ENCODE assay signal across 2 cellular contexts in the genomic region with DNA sequence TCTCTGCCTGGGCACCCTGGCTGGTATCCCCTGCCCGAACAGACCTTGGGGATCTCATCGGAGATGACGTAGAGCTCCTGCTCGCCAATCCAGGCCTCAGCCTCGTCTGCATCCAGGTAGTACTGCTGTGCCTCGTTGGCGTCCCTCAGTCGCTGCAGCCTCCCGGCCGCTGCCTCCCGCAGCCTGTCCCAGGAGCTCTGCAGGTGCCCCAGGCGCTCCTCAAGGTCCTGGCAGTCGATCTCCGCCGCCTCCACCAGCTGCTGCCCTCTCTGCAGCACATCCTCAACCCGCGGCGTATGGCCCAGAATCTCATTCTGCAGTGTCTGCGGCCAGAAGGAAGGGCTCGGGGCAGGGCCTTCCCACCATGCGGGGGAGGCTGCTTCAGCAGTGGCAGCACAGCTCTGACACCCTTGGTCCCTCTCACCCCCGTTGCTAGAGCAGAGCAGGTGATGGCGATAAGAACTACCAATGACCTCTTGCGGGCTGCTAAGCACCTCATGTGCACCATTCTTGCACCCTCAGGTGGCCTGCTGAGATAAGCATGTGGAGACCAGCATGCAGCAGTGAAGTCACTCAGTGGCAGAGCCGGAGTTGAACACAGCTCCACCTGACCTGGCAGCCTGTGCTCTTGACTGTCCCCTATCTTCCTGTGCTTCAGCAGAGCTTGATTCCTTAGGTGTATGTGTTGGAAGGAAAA.
TF ChIP-seq lines count a peak whose summit lies in the region.

No MANE protein-coding gene starts in this region.

TF ChIP-seq in K562, 482 proteins besides CTCF, POLR2A, EP300 and RAD21:
- TF ChIP-seq, protein P1, sequence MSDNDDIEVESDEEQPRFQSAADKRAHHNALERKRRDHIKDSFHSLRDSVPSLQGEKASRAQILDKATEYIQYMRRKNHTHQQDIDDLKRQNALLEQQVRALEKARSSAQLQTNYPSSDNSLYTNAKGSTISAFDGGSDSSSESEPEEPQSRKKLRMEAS (CRISPR knock-in tag; IDR thresholded peaks at IDR 0.05), result peak; percentile 82
- TF ChIP-seq, protein P2, sequence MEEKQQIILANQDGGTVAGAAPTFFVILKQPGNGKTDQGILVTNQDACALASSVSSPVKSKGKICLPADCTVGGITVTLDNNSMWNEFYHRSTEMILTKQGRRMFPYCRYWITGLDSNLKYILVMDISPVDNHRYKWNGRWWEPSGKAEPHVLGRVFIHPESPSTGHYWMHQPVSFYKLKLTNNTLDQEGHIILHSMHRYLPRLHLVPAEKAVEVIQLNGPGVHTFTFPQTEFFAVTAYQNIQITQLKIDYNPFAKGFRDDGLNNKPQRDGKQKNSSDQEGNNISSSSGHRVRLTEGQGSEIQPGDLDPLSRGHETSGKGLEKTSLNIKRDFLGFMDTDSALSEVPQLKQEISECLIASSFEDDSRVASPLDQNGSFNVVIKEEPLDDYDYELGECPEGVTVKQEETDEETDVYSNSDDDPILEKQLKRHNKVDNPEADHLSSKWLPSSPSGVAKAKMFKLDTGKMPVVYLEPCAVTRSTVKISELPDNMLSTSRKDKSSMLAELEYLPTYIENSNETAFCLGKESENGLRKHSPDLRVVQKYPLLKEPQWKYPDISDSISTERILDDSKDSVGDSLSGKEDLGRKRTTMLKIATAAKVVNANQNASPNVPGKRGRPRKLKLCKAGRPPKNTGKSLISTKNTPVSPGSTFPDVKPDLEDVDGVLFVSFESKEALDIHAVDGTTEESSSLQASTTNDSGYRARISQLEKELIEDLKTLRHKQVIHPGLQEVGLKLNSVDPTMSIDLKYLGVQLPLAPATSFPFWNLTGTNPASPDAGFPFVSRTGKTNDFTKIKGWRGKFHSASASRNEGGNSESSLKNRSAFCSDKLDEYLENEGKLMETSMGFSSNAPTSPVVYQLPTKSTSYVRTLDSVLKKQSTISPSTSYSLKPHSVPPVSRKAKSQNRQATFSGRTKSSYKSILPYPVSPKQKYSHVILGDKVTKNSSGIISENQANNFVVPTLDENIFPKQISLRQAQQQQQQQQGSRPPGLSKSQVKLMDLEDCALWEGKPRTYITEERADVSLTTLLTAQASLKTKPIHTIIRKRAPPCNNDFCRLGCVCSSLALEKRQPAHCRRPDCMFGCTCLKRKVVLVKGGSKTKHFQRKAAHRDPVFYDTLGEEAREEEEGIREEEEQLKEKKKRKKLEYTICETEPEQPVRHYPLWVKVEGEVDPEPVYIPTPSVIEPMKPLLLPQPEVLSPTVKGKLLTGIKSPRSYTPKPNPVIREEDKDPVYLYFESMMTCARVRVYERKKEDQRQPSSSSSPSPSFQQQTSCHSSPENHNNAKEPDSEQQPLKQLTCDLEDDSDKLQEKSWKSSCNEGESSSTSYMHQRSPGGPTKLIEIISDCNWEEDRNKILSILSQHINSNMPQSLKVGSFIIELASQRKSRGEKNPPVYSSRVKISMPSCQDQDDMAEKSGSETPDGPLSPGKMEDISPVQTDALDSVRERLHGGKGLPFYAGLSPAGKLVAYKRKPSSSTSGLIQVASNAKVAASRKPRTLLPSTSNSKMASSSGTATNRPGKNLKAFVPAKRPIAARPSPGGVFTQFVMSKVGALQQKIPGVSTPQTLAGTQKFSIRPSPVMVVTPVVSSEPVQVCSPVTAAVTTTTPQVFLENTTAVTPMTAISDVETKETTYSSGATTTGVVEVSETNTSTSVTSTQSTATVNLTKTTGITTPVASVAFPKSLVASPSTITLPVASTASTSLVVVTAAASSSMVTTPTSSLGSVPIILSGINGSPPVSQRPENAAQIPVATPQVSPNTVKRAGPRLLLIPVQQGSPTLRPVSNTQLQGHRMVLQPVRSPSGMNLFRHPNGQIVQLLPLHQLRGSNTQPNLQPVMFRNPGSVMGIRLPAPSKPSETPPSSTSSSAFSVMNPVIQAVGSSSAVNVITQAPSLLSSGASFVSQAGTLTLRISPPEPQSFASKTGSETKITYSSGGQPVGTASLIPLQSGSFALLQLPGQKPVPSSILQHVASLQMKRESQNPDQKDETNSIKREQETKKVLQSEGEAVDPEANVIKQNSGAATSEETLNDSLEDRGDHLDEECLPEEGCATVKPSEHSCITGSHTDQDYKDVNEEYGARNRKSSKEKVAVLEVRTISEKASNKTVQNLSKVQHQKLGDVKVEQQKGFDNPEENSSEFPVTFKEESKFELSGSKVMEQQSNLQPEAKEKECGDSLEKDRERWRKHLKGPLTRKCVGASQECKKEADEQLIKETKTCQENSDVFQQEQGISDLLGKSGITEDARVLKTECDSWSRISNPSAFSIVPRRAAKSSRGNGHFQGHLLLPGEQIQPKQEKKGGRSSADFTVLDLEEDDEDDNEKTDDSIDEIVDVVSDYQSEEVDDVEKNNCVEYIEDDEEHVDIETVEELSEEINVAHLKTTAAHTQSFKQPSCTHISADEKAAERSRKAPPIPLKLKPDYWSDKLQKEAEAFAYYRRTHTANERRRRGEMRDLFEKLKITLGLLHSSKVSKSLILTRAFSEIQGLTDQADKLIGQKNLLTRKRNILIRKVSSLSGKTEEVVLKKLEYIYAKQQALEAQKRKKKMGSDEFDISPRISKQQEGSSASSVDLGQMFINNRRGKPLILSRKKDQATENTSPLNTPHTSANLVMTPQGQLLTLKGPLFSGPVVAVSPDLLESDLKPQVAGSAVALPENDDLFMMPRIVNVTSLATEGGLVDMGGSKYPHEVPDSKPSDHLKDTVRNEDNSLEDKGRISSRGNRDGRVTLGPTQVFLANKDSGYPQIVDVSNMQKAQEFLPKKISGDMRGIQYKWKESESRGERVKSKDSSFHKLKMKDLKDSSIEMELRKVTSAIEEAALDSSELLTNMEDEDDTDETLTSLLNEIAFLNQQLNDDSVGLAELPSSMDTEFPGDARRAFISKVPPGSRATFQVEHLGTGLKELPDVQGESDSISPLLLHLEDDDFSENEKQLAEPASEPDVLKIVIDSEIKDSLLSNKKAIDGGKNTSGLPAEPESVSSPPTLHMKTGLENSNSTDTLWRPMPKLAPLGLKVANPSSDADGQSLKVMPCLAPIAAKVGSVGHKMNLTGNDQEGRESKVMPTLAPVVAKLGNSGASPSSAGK (IDR thresholded peaks at IDR 0.05), result no peak
- TF ChIP-seq CBFA2T2 (conservative IDR thresholded peaks at IDR 0.05) (peak; percentile 64), TAL1 (IDR thresholded peaks at IDR 0.05) (peak; percentile 43; the same call in 1 of the 2 replicates), ARID1B (IDR thresholded peaks at IDR 0.05) (peak; percentile 44; the same call in 1 of the 2 replicates), CBFA2T3 (IDR thresholded peaks at IDR 0.05) (peak; percentile 79), NCOR1 (IDR thresholded peaks at IDR 0.05) (peak; percentile 20; the same call in 1 of the 2 replicates), POLR2G (IDR thresholded peaks at IDR 0.05; ENCODE audit: low read depth, low read length) (0 out of 2 replicates have a peak, but pooled peaks have one; percentile 16), TCF3 (CRISPR knock-in tag; IDR thresholded peaks at IDR 0.05) (peak; percentile 86), ZNF217 (CRISPR knock-in tag; IDR thresholded peaks at IDR 0.05) (no peak)
TF ChIP-seq in K562: peak in this region for 8.

TF ChIP-seq in H1, 55 proteins besides CTCF, POLR2A, EP300 and RAD21:
- TF ChIP-seq GABPA (IDR thresholded peaks at IDR 0.05; ENCODE audit: borderline replicate concordance, insufficient read depth, low read length), result no peak
- no peak for TF ChIP-seq JUND (IDR thresholded peaks at IDR 0.05; ENCODE audit: low read length)
- no peak for TF ChIP-seq RXRA (IDR thresholded peaks at IDR 0.05; ENCODE audit: insufficient read depth, low read depth, low read length)
- no peak for TF ChIP-seq TAF7 (optimal IDR thresholded peaks at IDR 0.05; ENCODE audit: borderline replicate concordance, low read depth, low read length)
- no peak for TF ChIP-seq ZNF274 (IDR thresholded peaks at IDR 0.05; ENCODE audit: borderline replicate concordance, extremely low read depth, low read length)
- no peak for TF ChIP-seq SRF (IDR thresholded peaks at IDR 0.05; ENCODE audit: low read depth, low read length)
- TF ChIP-seq, protein P1 (IDR thresholded peaks at IDR 0.05), result no peak
- TF ChIP-seq HDAC2 (IDR thresholded peaks at IDR 0.05; ENCODE audit: borderline replicate concordance in 1 of 2, low read depth in 2 of 2, low read length in 2 of 2), result no peak
- TF ChIP-seq PHF8 (conservative IDR thresholded peaks at IDR 0.05; ENCODE audit: low read depth, low read length), result no peak
- no peak for TF ChIP-seq CHD1 (IDR thresholded peaks at IDR 0.05; ENCODE audit: low read depth, low read length)
TF ChIP-seq in H1: peak in this region for 0.
